15 cellular contexts compared by ENCODE assay signal in the genomic region with DNA sequence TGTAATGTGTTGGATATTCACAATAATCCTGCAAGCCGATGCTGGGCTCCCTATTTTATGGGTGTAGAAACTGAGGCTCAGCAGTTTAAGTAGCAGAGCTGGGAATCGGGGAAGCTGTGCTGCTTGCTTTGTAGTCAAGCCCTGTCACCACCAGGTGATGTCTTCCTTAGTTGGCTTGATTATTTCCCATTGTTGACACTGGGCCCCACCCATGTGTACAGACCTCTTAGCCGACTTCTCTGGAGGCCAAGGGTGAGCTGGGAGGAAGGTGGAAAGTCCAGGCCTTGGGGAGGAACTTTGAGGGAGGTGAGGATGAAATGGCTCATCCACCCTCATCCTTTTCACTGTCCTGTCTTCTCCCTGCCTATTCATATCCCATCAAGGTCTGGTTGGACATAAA.
A peak's percentile ranks its signal among the peaks of the same experiment; 100 is the strongest.
DNase-seq lines count a peak whose midpoint lies in the region; ATAC-seq and TF ChIP-seq lines count a peak whose summit lies in the region.
"Had no signal": no experiment of that assay in that cellular context is flagged by ENCODE, and none has a peak within 500 bp of the region (broad histone marks: within the 10 kb centered on the region; RNA-seq: fewer than 3 reads in every experiment).

No MANE protein-coding gene starts in this region.

- no peaks in the 10 kb centered on the region for H3K36me3 Mint-ChIP-seq in natural killer cell treated with Interleukin-12 subunit alpha and Interleukin-12 subunit beta and Interleukin-15 and Interleukin-18, amount 100 ng/mL, for 72 hours
- H3K36me3 Mint-ChIP-seq in natural killer cell = no peaks in the 10 kb centered on the region

- intact Hi-C loops in natural killer cell (cut with micrococcal nuclease) (no loop called here), PC-3 (cut with micrococcal nuclease) (no loop called here), lower lobe of right lung (cut with DNase I) (no loop called here), upper lobe of right lung (cut with DNase I) (no loop called here)

- no peak overlapping the region for H3K9ac ChIP-seq in PC-3 (ENCODE audit: low read length)

- peak; percentile 6 for DNase-seq in natural killer cell treated with Interleukin-12 subunit alpha and Interleukin-12 subunit beta and Interleukin-15 and Interleukin-18, amount 100 ng/mL, for 72 hours (ENCODE audit: low spot score)
- DNase-seq in natural killer cell (no peak), PC-3 (peak; percentile 54), lower lobe of right lung (no peak), upper lobe of right lung (peak; percentile 13), retina (no peak)
- DNase-seq in effector memory CD4-positive, alpha-beta T cell = no peak
- DNase-seq: C1 segment of cervical spinal cord; DMS153; H9; NCI-H2081 treated with DMSO at 0.1 percent for 48 hours; NCI-H226; NCI-H526; NK-92 treated with Interleukin-12 subunit alpha and Interleukin-12 subunit beta, amount 100 ng/mL, for 24 hours had no signal

- peaks cover 20% of the 10 kb centered on the region in 2 donors for H3K27me3 Mint-ChIP-seq in natural killer cell treated with Interleukin-12 subunit alpha and Interleukin-12 subunit beta and Interleukin-15 and Interleukin-18, amount 100 ng/mL, for 72 hours
- peaks cover 11 to 25% of the 10 kb centered on the region in 2 donors for H3K27me3 Mint-ChIP-seq in natural killer cell (ENCODE audit: low read depth in 2 of 2)

- no peak overlapping the region for H3K4me2 ChIP-seq in PC-3 (ENCODE audit: low read length)

- H3K36me3 ChIP-seq in PC-3 (ENCODE audit: low read depth, low read length) = no peaks in the 10 kb centered on the region
- no peaks in the 10 kb centered on the region for H3K36me3 ChIP-seq in lower lobe of right lung
- H3K36me3 ChIP-seq in upper lobe of right lung = no peaks in the 10 kb centered on the region
- no peaks in the 10 kb centered on the region for H3K36me3 ChIP-seq in effector memory CD4-positive, alpha-beta T cell (ENCODE audit: control insufficient read depth, insufficient read depth, low read length)

- no peaks in the 10 kb centered on the region for H3K4me1 Mint-ChIP-seq in natural killer cell treated with Interleukin-12 subunit alpha and Interleukin-12 subunit beta and Interleukin-15 and Interleukin-18, amount 100 ng/mL, for 72 hours (ENCODE audit: low read depth in 2 of 2)
- H3K4me1 Mint-ChIP-seq in natural killer cell = no peaks in the 10 kb centered on the region
- H3K4me1 Mint-ChIP-seq: H9 had no signal

- POLR2A ChIA-PET in PC-3 (lab: Charles Lee; ENCODE audit: unreplicated experiment) = no interaction called here

- no peaks in the 10 kb centered on the region for H3F3A ChIP-seq in PC-3 (ENCODE audit: low read length, unreplicated experiment)

- H3K9me3 Mint-ChIP-seq in natural killer cell treated with Interleukin-12 subunit alpha and Interleukin-12 subunit beta and Interleukin-15 and Interleukin-18, amount 100 ng/mL, for 72 hours = no peaks in the 10 kb centered on the region
- H3K9me3 Mint-ChIP-seq in natural killer cell = no peaks in the 10 kb centered on the region
- H3K9me3 Mint-ChIP-seq: H9 had no signal

- CTCF ChIA-PET in PC-3 (lab: Charles Lee) = no interaction called here

- no TSS peak for BruUV-seq in PC-3 (replicated peaks; lab: Mats Ljungman, UMichigan)

- H3K9me2 ChIP-seq in PC-3 (replicated peaks; ENCODE audit: low read length) = no peaks in the 10 kb centered on the region

- no peaks in the 10 kb centered on the region for H3K79me2 ChIP-seq in PC-3 (ENCODE audit: low read length)

- H3K27ac ChIP-seq in PC-3 (ENCODE audit: low read length) (no peak overlapping the region), lower lobe of right lung (no peak overlapping the region), upper lobe of right lung (no peak overlapping the region)
- H3K27ac ChIP-seq in effector memory CD4-positive, alpha-beta T cell (ENCODE audit: insufficient read depth, low read length, poor library complexity, severe bottlenecking) = no peak overlapping the region

- H3K4me3 ChIP-seq in PC-3 (ENCODE audit: low read length) = no peak overlapping the region
- H3K4me3 ChIP-seq in lower lobe of right lung = no peak overlapping the region
- H3K4me3 ChIP-seq in upper lobe of right lung = no peak overlapping the region
- H3K4me3 ChIP-seq in effector memory CD4-positive, alpha-beta T cell (ENCODE audit: insufficient read depth, low read depth, low read length, poor library complexity, severe bottlenecking) = no peak overlapping the region

- H3K27ac Mint-ChIP-seq in natural killer cell treated with Interleukin-12 subunit alpha and Interleukin-12 subunit beta and Interleukin-15 and Interleukin-18, amount 100 ng/mL, for 72 hours = no peak overlapping the region
- H3K27ac Mint-ChIP-seq in natural killer cell = no peak overlapping the region
- H3K27ac Mint-ChIP-seq: H9 had no signal

- H3K27me3 ChIP-seq in PC-3 (ENCODE audit: low read length) (peaks cover 35% of the 10 kb centered on the region), lower lobe of right lung (ENCODE audit: low read depth) (no peaks in the 10 kb centered on the region), upper lobe of right lung (no peaks in the 10 kb centered on the region)
- no peaks in the 10 kb centered on the region for H3K27me3 ChIP-seq in effector memory CD4-positive, alpha-beta T cell (replicated peaks; ENCODE audit: control insufficient read depth, insufficient read depth, low read length, poor library complexity, severe bottlenecking)

- no peak overlapping the region for H2AFZ ChIP-seq in PC-3 (ENCODE audit: low read length)

- ATAC-seq in natural killer cell treated with Interleukin-12 subunit alpha and Interleukin-12 subunit beta and Interleukin-15 and Interleukin-18, amount 100 ng/mL, for 72 hours = no peak
- ATAC-seq in natural killer cell = no peak
- peak; percentile 42; the same call in 1 of the 2 replicates for ATAC-seq in PC-3
- peak; percentile 68 to 77 for ATAC-seq in lower lobe of right lung
- ATAC-seq in upper lobe of right lung = peak; percentile 80
- no peak for ATAC-seq in GM21723 (IDR thresholded peaks at IDR 0.05; ENCODE audit: unreplicated experiment)

- no peaks in the 10 kb centered on the region for H3K9me3 ChIP-seq in PC-3 (ENCODE audit: low read length)
- no peaks in the 10 kb centered on the region for H3K9me3 ChIP-seq in lower lobe of right lung
- H3K9me3 ChIP-seq in upper lobe of right lung = no peaks in the 10 kb centered on the region
- H3K9me3 ChIP-seq in effector memory CD4-positive, alpha-beta T cell (ENCODE audit: control insufficient read depth, low read length) = no peaks in the 10 kb centered on the region

- H3K4me1 ChIP-seq in PC-3 (ENCODE audit: insufficient read depth, low read length) (peaks cover 10% of the 10 kb centered on the region; the same call in 1 of the 2 replicates), lower lobe of right lung (no peaks in the 10 kb centered on the region), upper lobe of right lung (no peaks in the 10 kb centered on the region)
- no peaks in the 10 kb centered on the region for H3K4me1 ChIP-seq in effector memory CD4-positive, alpha-beta T cell (ENCODE audit: control insufficient read depth, insufficient read depth, low read length, poor library complexity, severe bottlenecking)

- no peaks in the 10 kb centered on the region for H4K20me1 ChIP-seq in PC-3 (ENCODE audit: low read length)

- no peak overlapping the region for H3K4me3 Mint-ChIP-seq in natural killer cell treated with Interleukin-12 subunit alpha and Interleukin-12 subunit beta and Interleukin-15 and Interleukin-18, amount 100 ng/mL, for 72 hours
- H3K4me3 Mint-ChIP-seq in natural killer cell = no peak overlapping the region
- H3K4me3 Mint-ChIP-seq: H9 had no signal

- no peak for TF ChIP-seq CTCF in natural killer cell (IDR thresholded peaks at IDR 0.05)
- peak; percentile 33; the same call in 1 of the 2 replicates for TF ChIP-seq CTCF in PC-3 (conservative IDR thresholded peaks at IDR 0.05; ENCODE audit: low read depth, low read length)
- no peak for TF ChIP-seq CTCF in lower lobe of right lung (IDR thresholded peaks at IDR 0.05)
- TF ChIP-seq CTCF in upper lobe of right lung (IDR thresholded peaks at IDR 0.05) = no peak

Comparison
In these comparisons a context has a peak if more than half of its experiments do, and no peak if none do; other contexts are left out.
1. DNase-seq: peak in natural killer cell treated with Interleukin-12 subunit alpha and Interleukin-12 subunit beta and Interleukin-15 and Interleukin-18, amount 100 ng/mL, for 72 hours (single experiment), PC-3 (single experiment) and upper lobe of right lung (single experiment); none in natural killer cell (single experiment), lower lobe of right lung (single experiment), retina (single experiment) and effector memory CD4-positive, alpha-beta T cell (0 of 3).
2. ATAC-seq: peak in PC-3 (single experiment), lower lobe of right lung (2 of 2) and upper lobe of right lung (single experiment); none in natural killer cell treated with Interleukin-12 subunit alpha and Interleukin-12 subunit beta and Interleukin-15 and Interleukin-18, amount 100 ng/mL, for 72 hours (0 of 2), natural killer cell (0 of 3) and GM21723 (single experiment).